Comparison of ENCODE assay signal across 23 cellular contexts in genomic region chr20:61785567-61785816, GRCh38.
"Had no signal": no experiment of that assay in that cellular context is flagged by ENCODE, and none has a peak within 500 bp of the region (broad histone marks: within the 10 kb centered on the region; RNA-seq: fewer than 3 reads in every experiment).

No MANE protein-coding gene starts in this region.

- H3K4me3 Mint-ChIP-seq: memory B cell; naive thymus-derived CD4-positive, alpha-beta T cell; natural killer cell treated with Interleukin-12 subunit alpha and Interleukin-12 subunit beta and Interleukin-15 and Interleukin-18, amount 100 ng/mL, for 72 hours; stimulated activated effector memory CD8-positive, alpha-beta T cell treated with anti-CD3 and anti-CD28 coated beads, Interleukin-12 subunit alpha, Interleukin-12 subunit beta, amount 100 ng/mL, for 72 hours had no signal

- H3K4me3 ChIP-seq: heart right ventricle, hepatocyte, left ventricle myocardium inferior, mucosa of descending colon, pancreas, prostate gland, sigmoid colon, spleen, stomach, testis, thyroid gland, transverse colon, upper lobe of left lung had no signal

- H3K27me3 ChIP-seq: hepatocyte, pancreas, sigmoid colon, spleen, testis, thyroid gland, upper lobe of left lung had no signal

- DNase-seq: heart right ventricle; islet precursor cell; left ventricle myocardium inferior; midbrain; mucosa of descending colon; naive thymus-derived CD4-positive, alpha-beta T cell; right cardiac atrium; sigmoid colon; small intestine; spleen; stimulated activated CD4-positive, alpha-beta T cell treated with anti-CD3 and anti-CD28 coated beads, Interleukin-4, amount 100 ng/mL, for 24 hours; stimulated activated naive CD4-positive, alpha-beta T cell; stomach; testis; thyroid gland; transverse colon; upper lobe of left lung had no signal

- H3K4me1 Mint-ChIP-seq: memory B cell had no signal

- H3K4me1 ChIP-seq: heart right ventricle, left ventricle myocardium inferior, pancreas, sigmoid colon, spleen, stomach, testis, thyroid gland, transverse colon, upper lobe of left lung had no signal

- H3K36me3 Mint-ChIP-seq: stimulated activated effector memory CD8-positive, alpha-beta T cell treated with anti-CD3 and anti-CD28 coated beads, Interleukin-12 subunit alpha, Interleukin-12 subunit beta, amount 100 ng/mL, for 72 hours had no signal

- H3K36me3 ChIP-seq: heart right ventricle, left ventricle myocardium inferior, pancreas, prostate gland, sigmoid colon, spleen, stomach, thyroid gland, transverse colon, upper lobe of left lung had no signal

- H3K4me2 ChIP-seq: hepatocyte had no signal

- H3K27ac Mint-ChIP-seq: memory B cell; naive thymus-derived CD4-positive, alpha-beta T cell; natural killer cell treated with Interleukin-12 subunit alpha and Interleukin-12 subunit beta and Interleukin-15 and Interleukin-18, amount 100 ng/mL, for 72 hours; stimulated activated effector memory CD8-positive, alpha-beta T cell treated with anti-CD3 and anti-CD28 coated beads, Interleukin-12 subunit alpha, Interleukin-12 subunit beta, amount 100 ng/mL, for 72 hours had no signal

- H3K27ac ChIP-seq: heart right ventricle, hepatocyte, left ventricle myocardium inferior, pancreas, sigmoid colon, spleen, stomach, testis, thyroid gland, transverse colon, upper lobe of left lung had no signal

- ATAC-seq: mucosa of descending colon; naive thymus-derived CD4-positive, alpha-beta T cell; pancreas had no signal

- H3K9me3 ChIP-seq: pancreas, prostate gland, testis, thyroid gland, transverse colon had no signal
